Comparison of ENCODE assay signal across 8 cellular contexts in the genomic region with DNA sequence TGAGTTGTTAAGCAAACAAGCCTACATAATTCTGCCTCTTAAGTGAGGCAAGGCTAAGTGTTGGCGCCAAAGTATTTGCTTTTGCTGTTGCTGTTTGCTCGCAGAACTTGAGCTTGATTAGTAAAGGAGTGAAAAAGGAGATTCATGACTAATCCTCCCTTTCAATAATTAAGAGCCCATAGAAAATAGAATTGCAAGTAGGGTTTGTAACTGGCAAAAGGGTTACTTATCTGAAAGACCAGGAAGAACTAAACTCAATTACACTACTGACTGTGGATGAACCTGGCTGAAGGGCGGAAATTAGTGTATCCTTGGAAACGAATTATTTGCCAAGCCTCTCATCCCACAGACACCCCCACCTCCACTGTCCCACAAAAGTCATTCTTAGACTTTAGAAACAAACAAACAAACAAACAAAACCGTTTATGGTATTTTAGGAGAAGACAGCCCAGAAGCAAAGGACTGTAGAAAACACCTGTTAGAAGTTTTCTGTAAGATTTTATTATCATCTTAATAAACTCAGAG. TPM values are rescaled to one million over a fixed set of nuclear protein-coding genes. Genes with fewer than 3 reads are reported as not detected.
DNase-seq lines count a peak whose midpoint lies in the region; ATAC-seq and TF ChIP-seq lines count a peak whose summit lies in the region.

No MANE protein-coding gene starts in this region.

- peak overlapping the region; percentile 46 to 59 for H3K4me3 ChIP-seq in testis

- H3K27me3 Mint-ChIP-seq in activated CD4-positive, alpha-beta T cell treated with anti-CD3 and anti-CD28 coated beads, Interleukin-2, amount 10 ng/mL, durations not matched to agents 24 days and 14 days, result peaks cover 54% of the 10 kb centered on the region
- H3K27me3 Mint-ChIP-seq in activated naive CD8-positive, alpha-beta T cell treated with anti-CD3 and anti-CD28 coated beads, Interleukin-2, amount 50 U/mL, for 24 hours, result peaks cover 28% of the 10 kb centered on the region

- H3K4me1 ChIP-seq in testis, result no peaks in the 10 kb centered on the region

- intact Hi-C loops in activated CD4-positive, alpha-beta T cell treated with anti-CD3 and anti-CD28 coated beads, Interleukin-2, amount 10 ng/mL, durations not matched to agents 24 days and 14 days (cut with micrococcal nuclease), result loop anchor here (1.0 to 2.0 kb wide), 4 partner anchors 71 to 369 kb away; partner anchors contain the start of genes C11orf65 and DDX10
- intact Hi-C loops in left colon (cut with DNase I, micrococcal nuclease) (no loop called here), testis (cut with DNase I; ENCODE audit: low total_unique reads) (no loop called here)

- H3K4me3 Mint-ChIP-seq in activated CD4-positive, alpha-beta T cell treated with anti-CD3 and anti-CD28 coated beads, Interleukin-2, amount 10 ng/mL, durations not matched to agents 24 days and 14 days, result peak overlapping the region; percentile 91
- peak overlapping the region; percentile 96 for H3K4me3 Mint-ChIP-seq in activated naive CD8-positive, alpha-beta T cell treated with anti-CD3 and anti-CD28 coated beads, Interleukin-2, amount 50 U/mL, for 24 hours

- 14 to 15% methylated on average over 5 of the region's 5 CpGs for WGBS in testis, 2 donors

- DNase-seq in activated CD4-positive, alpha-beta T cell treated with anti-CD3 and anti-CD28 coated beads, Interleukin-2, amount 10 ng/mL, durations not matched to agents 24 days and 14 days, result no peak
- no peak for DNase-seq in activated CD4-positive, alpha-beta T cell treated with anti-CD3 and anti-CD28 coated beads, Interleukin-2, amount 50 U/mL, for 1 hour
- no peak for DNase-seq in activated naive CD8-positive, alpha-beta T cell treated with anti-CD3 and anti-CD28 coated beads, Interleukin-2, amount 50 U/mL, for 24 hours
- DNase-seq in left colon (no peak), testis (no peak), islet precursor cell (no peak)
- DNase-seq in effector CD8-positive, alpha-beta T cell (lab: John Stamatoyannopoulos, UW), result no peak

- H3K4me1 Mint-ChIP-seq in activated CD4-positive, alpha-beta T cell treated with anti-CD3 and anti-CD28 coated beads, Interleukin-2, amount 10 ng/mL, durations not matched to agents 24 days and 14 days, result peaks cover 16% of the 10 kb centered on the region
- H3K4me1 Mint-ChIP-seq in activated naive CD8-positive, alpha-beta T cell treated with anti-CD3 and anti-CD28 coated beads, Interleukin-2, amount 50 U/mL, for 24 hours, result peaks cover 16% of the 10 kb centered on the region

- H3K27ac ChIP-seq in testis, result no peak overlapping the region

- no peaks in the 10 kb centered on the region for H3K36me3 ChIP-seq in testis (ENCODE audit: low read depth, missing control alignments)

- no peak for TF ChIP-seq CTCF in testis (IDR thresholded peaks at IDR 0.05)

- TF ChIP-seq POLR2A in testis (IDR thresholded peaks at IDR 0.05), result no peak

- no peaks in the 10 kb centered on the region for H3K27me3 ChIP-seq in testis

- no peak for ATAC-seq in activated naive CD8-positive, alpha-beta T cell treated with anti-CD3 and anti-CD28 coated beads, Interleukin-2, amount 50 U/mL, for 24 hours
- peak; percentile 30 for ATAC-seq in left colon
- ATAC-seq in GM19324 (IDR thresholded peaks at IDR 0.05; ENCODE audit: low FRiP score, unreplicated experiment), result no peak

- no peaks in the 10 kb centered on the region for H3K36me3 Mint-ChIP-seq in activated CD4-positive, alpha-beta T cell treated with anti-CD3 and anti-CD28 coated beads, Interleukin-2, amount 10 ng/mL, durations not matched to agents 24 days and 14 days (ENCODE audit: low read depth)
- H3K36me3 Mint-ChIP-seq in activated naive CD8-positive, alpha-beta T cell treated with anti-CD3 and anti-CD28 coated beads, Interleukin-2, amount 50 U/mL, for 24 hours (ENCODE audit: low read depth), result no peaks in the 10 kb centered on the region

- H3K9me3 ChIP-seq in testis, result no peaks in the 10 kb centered on the region

- H3K27ac Mint-ChIP-seq in activated CD4-positive, alpha-beta T cell treated with anti-CD3 and anti-CD28 coated beads, Interleukin-2, amount 10 ng/mL, durations not matched to agents 24 days and 14 days, result no peak overlapping the region
- H3K27ac Mint-ChIP-seq in activated naive CD8-positive, alpha-beta T cell treated with anti-CD3 and anti-CD28 coated beads, Interleukin-2, amount 50 U/mL, for 24 hours, result no peak overlapping the region

- H3K9me3 Mint-ChIP-seq in activated CD4-positive, alpha-beta T cell treated with anti-CD3 and anti-CD28 coated beads, Interleukin-2, amount 10 ng/mL, durations not matched to agents 24 days and 14 days, result no peaks in the 10 kb centered on the region
- no peaks in the 10 kb centered on the region for H3K9me3 Mint-ChIP-seq in activated naive CD8-positive, alpha-beta T cell treated with anti-CD3 and anti-CD28 coated beads, Interleukin-2, amount 50 U/mL, for 24 hours

RNA-seq across cellular contexts. Expression of gene EXPH5, which starts 0.4 kb away (rescaled TPM):
- total RNA-seq in activated CD4-positive, alpha-beta T cell treated with anti-CD3 and anti-CD28 coated beads, Interleukin-2, amount 10 ng/mL, durations not matched to agents 24 days and 14 days, result 0.90 and 0.91 TPM in 2 replicates
- 10 to 100 TPM; 42.2 to 51.8 TPM for total RNA-seq in left colon
- under 1 TPM; 0.62 to 0.71 TPM for total RNA-seq in testis
- 1.3 TPM for polyA plus RNA-seq in testis (ENCODE audit: insufficient read depth, low read depth, low replicate concordance)

Comparison
In these comparisons a context has a peak if more than half of its experiments do, and no peak if none do; other contexts are left out.
1. RNA of gene EXPH5, which starts 0.4 kb away (total RNA-seq): 42.2 to 51.8 TPM in left colon; 0.90 to 0.91 TPM in activated CD4-positive, alpha-beta T cell treated with anti-CD3 and anti-CD28 coated beads, Interleukin-2, amount 10 ng/mL, durations not matched to agents 24 days and 14 days and 0.62 to 0.71 TPM in testis; every median in the first group is over 10 times any median in the second.